ENCODE assay signal across 21 cellular contexts in the genomic region with DNA sequence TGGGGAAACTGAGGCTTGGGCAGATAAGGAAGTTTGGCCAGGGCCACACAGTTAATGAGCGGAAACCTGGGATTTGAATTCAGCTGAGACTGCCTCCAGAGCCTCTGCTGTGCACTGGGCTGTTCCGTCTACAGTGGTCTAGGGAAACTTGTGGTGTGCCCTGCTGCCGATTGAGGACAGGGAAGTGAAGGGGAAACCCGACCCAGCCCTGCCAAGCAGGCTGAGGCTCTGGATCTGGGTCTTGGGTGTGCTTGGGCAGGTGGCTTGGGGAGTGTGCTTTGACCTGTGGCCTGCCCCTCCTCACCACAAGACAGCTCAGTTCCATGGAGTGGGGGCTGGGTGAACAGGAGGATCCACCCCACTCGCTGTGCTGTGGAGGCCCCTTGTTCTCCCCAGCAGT. TPM values are rescaled to one million over a fixed set of nuclear protein-coding genes. Genes with fewer than 3 reads are reported as not detected.
DNase-seq lines count a peak whose midpoint lies in the region; ATAC-seq, FAIRE-seq and TF ChIP-seq lines count a peak whose summit lies in the region.
"Had no signal": no experiment of that assay in that cellular context is flagged by ENCODE, and none has a peak within 500 bp of the region (broad histone marks: within the 10 kb centered on the region; RNA-seq: fewer than 3 reads in every experiment).

No MANE protein-coding gene starts in this region.

- H3K27me3 ChIP-seq in K562 (ENCODE audit: control insufficient read depth in 2 of 2, insufficient read depth in 2 of 2, low read length in 2 of 2), result no peaks in the 10 kb centered on the region
- no peaks in the 10 kb centered on the region for H3K27me3 ChIP-seq in right cardiac atrium (ENCODE audit: control insufficient read depth, insufficient read depth)
- no peaks in the 10 kb centered on the region for H3K27me3 ChIP-seq in gastrocnemius medialis

- H3K4me1 ChIP-seq in K562 (replicated peaks in 1 of 2; ENCODE audit: control insufficient read depth in 2 of 2, insufficient read depth in 2 of 2, low read length in 2 of 2) (peaks cover 0 to 9% of the 10 kb centered on the region in 2 experiments; a peak in 2 of 5 replicates), right cardiac atrium (ENCODE audit: control insufficient read depth, insufficient read depth, low read length) (peaks cover 5% of the 10 kb centered on the region), gastrocnemius medialis (peaks cover 29 to 45% of the 10 kb centered on the region in 2 donors)
- H3K4me1 ChIP-seq: HAP-1 had no signal

- no peak for TF ChIP-seq CTCF in K562 (IDR thresholded peaks at IDR 0.05 in 2 of 3, conservative IDR thresholded peaks at IDR 0.05 in 1 of 3; ENCODE audit: insufficient read depth in 2 of 3, low read depth in 1 of 3, low read length in 3 of 3)
- no peak for TF ChIP-seq CTCF in gastrocnemius medialis (IDR thresholded peaks at IDR 0.05 in 4 of 5, conservative IDR thresholded peaks at IDR 0.05 in 1 of 5)

- H3K36me3 ChIP-seq in K562 (ENCODE audit: control insufficient read depth, insufficient read depth, low read length), result peaks cover 66% of the 10 kb centered on the region; the same call in 2 of the 3 replicates
- peaks cover 0 to 68% of the 10 kb centered on the region in 2 donors for H3K36me3 ChIP-seq in gastrocnemius medialis

- H3K79me2 ChIP-seq in K562 (ENCODE audit: control insufficient read depth, insufficient read depth, low read length), result no peaks in the 10 kb centered on the region

- H3K9ac ChIP-seq in K562 (ENCODE audit: insufficient read depth in 1 of 2, low read depth in 2 of 2, low read length in 2 of 2), result no peak overlapping the region
- H3K9ac ChIP-seq: GM23248 had no signal

- no peak for TF ChIP-seq EP300 in K562 (IDR thresholded peaks at IDR 0.05; ENCODE audit: low read length)

- BruUV-seq in K562 (replicated peaks; lab: Mats Ljungman, UMichigan), result no TSS peak

- H3K4me3 ChIP-seq in K562, result no peak overlapping the region
- no peak overlapping the region for H3K4me3 ChIP-seq in right cardiac atrium (ENCODE audit: low read length)
- no peak overlapping the region for H3K4me3 ChIP-seq in gastrocnemius medialis
- H3K4me3 ChIP-seq: GM23248, HAP-1, PC-9 had no signal

- no peak overlapping the region for H2AFZ ChIP-seq in K562 (ENCODE audit: low read depth, low read length)
- H2AFZ ChIP-seq: GM23248, PC-9 had no signal

- no peak overlapping the region for H3K27ac Mint-ChIP-seq in activated CD8-positive, alpha-beta memory T cell treated with anti-CD3 and anti-CD28 coated beads, Interleukin-2, amount 10 ng/mL, durations not matched to agents 7 days and 5 days

- H3K27ac ChIP-seq in K562 (ENCODE audit: extremely low read depth, low read depth, low read length) (no peak overlapping the region), right cardiac atrium (ENCODE audit: low read length) (peak overlapping the region; percentile 12), gastrocnemius medialis (peak overlapping the region in 3 of 4 donors; percentile 18 to 77 (median 29))
- H3K27ac ChIP-seq: C4-2B, GM23248, PC-9 had no signal

- POLR2A ChIA-PET in K562 (lab: Yijun Ruan, JAX), result interaction anchor here (1.3 kb wide), 1 partner anchor 32 kb away, joined by 4 read pairs; no protein-coding TSS in a partner anchor

- intact Hi-C loops in K562 (cut with micrococcal nuclease), result no loop called here
- intact Hi-C loops in right cardiac atrium (cut with DNase I), result loop anchor here (5.0 to 10.0 kb wide), 4 partner anchors 64 to 214 kb away; a partner anchor contains a TSS
- intact Hi-C loops in gastrocnemius medialis (cut with DNase I; ENCODE audit: low total_unique reads), result loop anchor here (5.0 kb wide), 2 partner anchors 134 to 214 kb away; a partner anchor contains a TSS

- H3K4me1 Mint-ChIP-seq in activated CD8-positive, alpha-beta memory T cell treated with anti-CD3 and anti-CD28 coated beads, Interleukin-2, amount 10 ng/mL, durations not matched to agents 7 days and 5 days, result peaks cover 2% of the 10 kb centered on the region

- DNase-seq in CD1c-positive myeloid dendritic cell (ENCODE audit: extremely low spot score) (peak; percentile 29), K562 (ENCODE audit: extremely low read depth in 1 of 4, low spot score in 3 of 4) (no peak), right cardiac atrium (peak in 1 of 3 donors; percentile 60), gastrocnemius medialis (no peak), dermis blood vessel endothelial cell (no peak), cerebellum (ENCODE audit: low spot score) (no peak)
- no peak for DNase-seq in activated CD8-positive, alpha-beta memory T cell treated with anti-CD3 and anti-CD28 coated beads, Interleukin-2, amount 10 ng/mL, durations not matched to agents 7 days and 5 days
- DNase-seq: DMS 273 treated with DMSO at 0.1 percent for 48 hours, GDM1, GM23248, MM.1S, NCI-H1092, NCI-H1436 treated with DMSO at 0.1 percent for 48 hours, NCI-H2029 treated with DMSO at 0.1 percent for 48 hours, NCI-H2171, NCI-H526, PC-9 had no signal

- H3K4me3 Mint-ChIP-seq in activated CD8-positive, alpha-beta memory T cell treated with anti-CD3 and anti-CD28 coated beads, Interleukin-2, amount 10 ng/mL, durations not matched to agents 7 days and 5 days, result no peak overlapping the region

- CTCF ChIA-PET in K562 (lab: Yijun Ruan, JAX; ENCODE audit: low intra/inter-chr PET ratio), result no interaction called here
- CTCF ChIA-PET in activated CD8-positive, alpha-beta memory T cell treated with anti-CD3 and anti-CD28 coated beads, Interleukin-2, amount 10 ng/mL, durations not matched to agents 7 days and 5 days (lab: Charles Lee), result no interaction called here

- TF ChIP-seq RAD21 in K562 (CRISPR knock-in tag; conservative IDR thresholded peaks at IDR 0.05 in 1 of 2, IDR thresholded peaks at IDR 0.05 in 1 of 2), result no peak

- ATAC-seq in K562 (no peak), right cardiac atrium (peak in 1 of 2 donors; percentile 15), gastrocnemius medialis (no peak)
- ATAC-seq in activated CD8-positive, alpha-beta memory T cell treated with anti-CD3 and anti-CD28 coated beads, Interleukin-2, amount 10 ng/mL, durations not matched to agents 7 days and 5 days, result no peak

- H3K36me3 Mint-ChIP-seq in activated CD8-positive, alpha-beta memory T cell treated with anti-CD3 and anti-CD28 coated beads, Interleukin-2, amount 10 ng/mL, durations not matched to agents 7 days and 5 days, result peaks cover 37% of the 10 kb centered on the region

- TF ChIP-seq POLR2A in K562 (conservative IDR thresholded peaks at IDR 0.05), result no peak
- no peak for TF ChIP-seq POLR2A in gastrocnemius medialis (IDR thresholded peaks at IDR 0.05)

- no peak for FAIRE-seq in K562 (lab: Jason Lieb, UNC)

- no peaks in the 10 kb centered on the region for H3K9me1 ChIP-seq in K562 (ENCODE audit: control insufficient read depth, insufficient read depth, low read length)

- WGBS in K562 (ENCODE audit: insufficient coverage, low coverage, missing lambda C conversion rate), result 91% methylated on average over 4 of the region's 5 CpGs
- 86% methylated on average over 5 of the region's 5 CpGs for WGBS in right cardiac atrium

- H3K9me3 ChIP-seq in K562 (replicated peaks; ENCODE audit: control insufficient read depth, insufficient read depth, low read depth, low read length), result no peaks in the 10 kb centered on the region
- no peaks in the 10 kb centered on the region for H3K9me3 ChIP-seq in right cardiac atrium (ENCODE audit: control insufficient read depth, low read length)
- H3K9me3 ChIP-seq in gastrocnemius medialis, result no peaks in the 10 kb centered on the region
- H3K9me3 ChIP-seq: HAP-1 had no signal

- no peaks in the 10 kb centered on the region for H3K9me3 Mint-ChIP-seq in activated CD8-positive, alpha-beta memory T cell treated with anti-CD3 and anti-CD28 coated beads, Interleukin-2, amount 10 ng/mL, durations not matched to agents 7 days and 5 days (ENCODE audit: low read depth)

- H3K4me2 ChIP-seq in K562 (ENCODE audit: insufficient read depth, low read length), result no peak overlapping the region
- H3K4me2 ChIP-seq: PC-9 had no signal

- H4K20me1 ChIP-seq in K562 (replicated peaks; ENCODE audit: control insufficient read depth, insufficient read depth, low read length), result no peaks in the 10 kb centered on the region

- H3K27me3 Mint-ChIP-seq in activated CD8-positive, alpha-beta memory T cell treated with anti-CD3 and anti-CD28 coated beads, Interleukin-2, amount 10 ng/mL, durations not matched to agents 7 days and 5 days, result no peaks in the 10 kb centered on the region

- in situ Hi-C loops in K562 (cut with MboI), result no loop called here
- in situ Hi-C loops in gastrocnemius medialis (cut with MboI; ENCODE audit: low sequenced_read_pairs in 4 of 4), result no loop called here

RNA-seq across cellular contexts. Expression of a gene that starts 17.6 kb away (rescaled TPM):
- total RNA-seq in K562 (2011; cell fraction: chromatin; rRNA removed; ENCODE audit: low replicate concordance), result 205 and 431 TPM in 2 replicates
- total RNA-seq in K562 (2011; cell fraction: nucleolus; rRNA removed), result 200 and 220 TPM in 2 replicates
- total RNA-seq in K562 (2011; cell fraction: nucleoplasm; rRNA removed), result 158 and 172 TPM in 2 replicates
- 27.9 and 35.9 TPM in 2 replicates for total RNA-seq in K562 (2014; rRNA removed)
- 13.9 and 16.1 TPM in 2 replicates for total RNA-seq in K562 (2014; rRNA removed; fragmentation: Illumina TruSeq; extraction: Trizol)
- total RNA-seq in K562 (2015; rRNA removed; fragmentation: Illumina TruSeq; extraction: Trizol), result 20.7 and 22.2 TPM in 2 replicates
- 36.9 and 43.5 TPM in 2 replicates for total RNA-seq in K562 (2021)
- 34.6 and 52.5 TPM in 2 replicates for polyA plus RNA-seq in K562 (2011; rRNA removed)
- 31.2 and 33.2 TPM in 2 replicates for polyA plus RNA-seq in K562 (2011; cell fraction: cytosol; rRNA removed)
- polyA plus RNA-seq in K562 (2011; cell fraction: nucleus; rRNA removed), result 303 and 415 TPM in 2 replicates
- 28.8 and 58.0 TPM in 2 replicates for polyA plus RNA-seq in K562 (2012)
- polyA plus RNA-seq in K562 (2014; fragmentation: Illumina TruSeq; extraction: Trizol), result 23.4 and 28.3 TPM in 2 replicates
- polyA plus RNA-seq in K562 (2014; fragmentation: Nextera tagmentation; extraction: Ambion mirVana), result under 1 TPM; 0.44 to 0.80 TPM
- 37.5 and 42.4 TPM in 2 replicates for polyA plus RNA-seq in K562 (2014; rRNA removed)
- 35.4 and 47.8 TPM in 2 replicates for polyA minus RNA-seq in K562 (2011; rRNA and poly(A)+ RNA removed)
- 23.4 and 31.6 TPM in 2 replicates for polyA minus RNA-seq in K562 (2011; cell fraction: cytosol; rRNA and poly(A)+ RNA removed)
- 68.9 and 75.8 TPM in 2 replicates for polyA minus RNA-seq in K562 (2011; cell fraction: nucleus; rRNA and poly(A)+ RNA removed)
- 10 to 100 TPM; 48.6 to 59.2 (median 53.0) TPM for total RNA-seq in right cardiac atrium
- 31.2 TPM for polyA plus RNA-seq in right cardiac atrium
- 10 to 100 TPM; 19.2 to 38.3 (median 25.0) TPM for total RNA-seq in gastrocnemius medialis
- 72.8 and 106 TPM in 2 replicates for total RNA-seq in dermis blood vessel endothelial cell
- 10 to 100 TPM; 72.9 to 84.1 TPM for total RNA-seq in activated CD8-positive, alpha-beta memory T cell treated with anti-CD3 and anti-CD28 coated beads, Interleukin-2, amount 10 ng/mL, durations not matched to agents 7 days and 5 days
- total RNA-seq in cerebellum, result 93.2 TPM

RNA-seq across cellular contexts. Expression of a gene that starts 19.2 kb away (rescaled TPM):
- 0.65 TPM in 1 of 2 replicates, not detected in the other for total RNA-seq in K562 (2011; cell fraction: chromatin; rRNA removed; ENCODE audit: low replicate concordance)
- 1.0 and 1.3 TPM in 2 replicates for total RNA-seq in K562 (2011; cell fraction: nucleolus; rRNA removed)
- 2.7 TPM in 1 of 2 replicates, not detected in the other for total RNA-seq in K562 (2011; cell fraction: nucleoplasm; rRNA removed)
- total RNA-seq in K562 (2014; rRNA removed) (0.53 TPM in 1 of 2 replicates, not detected in the other), K562 (2014; rRNA removed; fragmentation: Illumina TruSeq; extraction: Trizol) (not detected in 2 replicates), K562 (2015; rRNA removed; fragmentation: Illumina TruSeq; extraction: Trizol) (not detected in 2 replicates), K562 (2021) (0.47 TPM in 1 of 2 replicates, not detected in the other), right cardiac atrium (1,000 to 10,000 TPM; 2,349 to 3,477 (median 2,851) TPM), gastrocnemius medialis (over 10,000 TPM in 1 of 4 donors, 1,000 to 10,000 TPM in 3; 5,017 to 11,453 (median 7,253) TPM), dermis blood vessel endothelial cell (not detected in 2 replicates), cerebellum (0.64 TPM)
- polyA plus RNA-seq in K562 (2011; rRNA removed) (0.42 and 1.1 TPM in 2 replicates), K562 (2014; fragmentation: Illumina TruSeq; extraction: Trizol) (0.85 TPM in 1 of 2 replicates, not detected in the other), K562 (2014; fragmentation: Nextera tagmentation; extraction: Ambion mirVana) (under 1 TPM; 0.08 to 0.27 TPM), K562 (2014; rRNA removed) (0.78 TPM in 1 of 2 replicates, not detected in the other), right cardiac atrium (6,305 TPM)
- polyA plus RNA-seq in K562 (2011; cell fraction: cytosol; rRNA removed), result 0.60 and 1.6 TPM in 2 replicates
- polyA plus RNA-seq in K562 (2011; cell fraction: nucleus; rRNA removed), result 3.3 and 6.2 TPM in 2 replicates
- 0.12 and 0.65 TPM in 2 replicates for polyA plus RNA-seq in K562 (2012)
- 0.42 and 1.4 TPM in 2 replicates for polyA minus RNA-seq in K562 (2011; rRNA and poly(A)+ RNA removed)
- polyA minus RNA-seq in K562 (2011; cell fraction: cytosol; rRNA and poly(A)+ RNA removed), result not detected in 2 replicates
- 0.44 TPM in 1 of 2 replicates, not detected in the other for polyA minus RNA-seq in K562 (2011; cell fraction: nucleus; rRNA and poly(A)+ RNA removed)
- 1 to 10 TPM; 1.4 to 2.6 TPM for total RNA-seq in activated CD8-positive, alpha-beta memory T cell treated with anti-CD3 and anti-CD28 coated beads, Interleukin-2, amount 10 ng/mL, durations not matched to agents 7 days and 5 days
- total RNA-seq: GM23248 had no signal
- polyA plus RNA-seq: GM23248 had no signal

RNA-seq across cellular contexts. Expression of a gene that starts 22.1 kb away (rescaled TPM):
- total RNA-seq in K562 (2011; cell fraction: chromatin; rRNA removed; ENCODE audit: low replicate concordance), result 6.3 and 21.2 TPM in 2 replicates
- total RNA-seq in K562 (2011; cell fraction: nucleolus; rRNA removed), result 16.3 and 17.0 TPM in 2 replicates
- 8.3 and 8.5 TPM in 2 replicates for total RNA-seq in K562 (2011; cell fraction: nucleoplasm; rRNA removed)
- 1.6 and 3.4 TPM in 2 replicates for total RNA-seq in K562 (2014; rRNA removed)
- 1.1 TPM in 2 replicates for total RNA-seq in K562 (2014; rRNA removed; fragmentation: Illumina TruSeq; extraction: Trizol)
- total RNA-seq in K562 (2015; rRNA removed; fragmentation: Illumina TruSeq; extraction: Trizol), result 0.75 and 1.2 TPM in 2 replicates
- 3.9 and 4.7 TPM in 2 replicates for total RNA-seq in K562 (2021)
- polyA plus RNA-seq in K562 (2011; rRNA removed), result 1.8 and 4.4 TPM in 2 replicates
- polyA plus RNA-seq in K562 (2011; cell fraction: cytosol; rRNA removed), result 2.6 and 3.1 TPM in 2 replicates
- polyA plus RNA-seq in K562 (2011; cell fraction: nucleus; rRNA removed), result 34.1 and 41.9 TPM in 2 replicates
- 1.6 and 2.7 TPM in 2 replicates for polyA plus RNA-seq in K562 (2012)
- 0.86 and 1.6 TPM in 2 replicates for polyA plus RNA-seq in K562 (2014; fragmentation: Illumina TruSeq; extraction: Trizol)
- polyA plus RNA-seq in K562 (2014; fragmentation: Nextera tagmentation; extraction: Ambion mirVana), result under 1 TPM; 0.20 TPM
- 1.8 and 3.4 TPM in 2 replicates for polyA plus RNA-seq in K562 (2014; rRNA removed)
- 1.6 and 2.3 TPM in 2 replicates for polyA minus RNA-seq in K562 (2011; rRNA and poly(A)+ RNA removed)
- polyA minus RNA-seq in K562 (2011; cell fraction: cytosol; rRNA and poly(A)+ RNA removed), result 1.9 and 3.1 TPM in 2 replicates
- 8.5 and 12.6 TPM in 2 replicates for polyA minus RNA-seq in K562 (2011; cell fraction: nucleus; rRNA and poly(A)+ RNA removed)
- total RNA-seq in right cardiac atrium, result 100 to 1,000 TPM in 2 of 4 donors, 10 to 100 TPM in 2; 91.9 to 159 (median 101) TPM
- polyA plus RNA-seq in right cardiac atrium, result 69.5 TPM
- total RNA-seq in gastrocnemius medialis, result 10 to 100 TPM; 10.3 to 27.2 (median 23.3) TPM
- 462 and 464 TPM in 2 replicates for total RNA-seq in dermis blood vessel endothelial cell
- not detected for total RNA-seq in activated CD8-positive, alpha-beta memory T cell treated with anti-CD3 and anti-CD28 coated beads, Interleukin-2, amount 10 ng/mL, durations not matched to agents 7 days and 5 days
- total RNA-seq in cerebellum, result 19.8 TPM
- total RNA-seq: GM23248, SK-MEL-5 had no signal
- polyA plus RNA-seq: GM23248 had no signal

RNA-seq across cellular contexts. Expression of a gene that starts 28.1 kb away (rescaled TPM):
- total RNA-seq in K562 (2011; cell fraction: chromatin; rRNA removed; ENCODE audit: low replicate concordance), result 0.16 TPM in 1 of 2 replicates, not detected in the other
- 0.13 and 0.33 TPM in 2 replicates for total RNA-seq in K562 (2011; cell fraction: nucleolus; rRNA removed)
- total RNA-seq in K562 (2011; cell fraction: nucleoplasm; rRNA removed), result 0.29 TPM in 1 of 2 replicates, not detected in the other
- total RNA-seq in K562 (2014; rRNA removed) (0.04 and 0.05 TPM in 2 replicates), K562 (2014; rRNA removed; fragmentation: Illumina TruSeq; extraction: Trizol) (not detected in 2 replicates), K562 (2015; rRNA removed; fragmentation: Illumina TruSeq; extraction: Trizol) (0.04 and 0.11 TPM in 2 replicates), K562 (2021) (0.07 TPM in 1 of 2 replicates, not detected in the other), right cardiac atrium (10 to 100 TPM in 1 of 4 donors, 1 to 10 TPM in 3; 4.7 to 13.1 (median 8.3) TPM), gastrocnemius medialis (10 to 100 TPM in 3 of 4 donors, 1 to 10 TPM in 1; 3.8 to 20.3 (median 13.1) TPM), dermis blood vessel endothelial cell (30.5 and 30.9 TPM in 2 replicates), cerebellum (3.3 TPM)
- polyA plus RNA-seq in K562 (2011; rRNA removed) (0.11 TPM in 1 of 2 replicates, not detected in the other), K562 (2014; fragmentation: Illumina TruSeq; extraction: Trizol) (0.04 TPM in 1 of 2 replicates, not detected in the other), K562 (2014; fragmentation: Nextera tagmentation; extraction: Ambion mirVana) (not detected), K562 (2014; rRNA removed) (not detected in 2 replicates), right cardiac atrium (11.2 TPM)
- polyA plus RNA-seq in K562 (2011; cell fraction: cytosol; rRNA removed), result 0.06 TPM in 1 of 2 replicates, not detected in the other
- 0.10 and 0.23 TPM in 2 replicates for polyA plus RNA-seq in K562 (2011; cell fraction: nucleus; rRNA removed)
- polyA plus RNA-seq in K562 (2012), result 0.03 and 0.04 TPM in 2 replicates
- not detected in 2 replicates for polyA minus RNA-seq in K562 (2011; rRNA and poly(A)+ RNA removed)
- polyA minus RNA-seq in K562 (2011; cell fraction: cytosol; rRNA and poly(A)+ RNA removed), result not detected in 2 replicates
- polyA minus RNA-seq in K562 (2011; cell fraction: nucleus; rRNA and poly(A)+ RNA removed), result 0.13 and 0.22 TPM in 2 replicates
- under 1 TPM; 0.28 to 0.38 TPM for total RNA-seq in activated CD8-positive, alpha-beta memory T cell treated with anti-CD3 and anti-CD28 coated beads, Interleukin-2, amount 10 ng/mL, durations not matched to agents 7 days and 5 days
- total RNA-seq: GM23248, LHCN-M2 had no signal

Comparison
In these comparisons a context has a peak if more than half of its experiments do, and no peak if none do; other contexts are left out.
1. RNA of a gene that starts 19.2 kb away (total RNA-seq): 5,017 to 11,453 TPM in gastrocnemius medialis and 2,349 to 3,477 TPM in right cardiac atrium; 1.4 to 2.6 TPM in activated CD8-positive, alpha-beta memory T cell treated with anti-CD3 and anti-CD28 coated beads, Interleukin-2, amount 10 ng/mL, durations not matched to agents 7 days and 5 days, 0.64 TPM in cerebellum (single experiment), 0.47 to 2.7 TPM in K562 and not detected in dermis blood vessel endothelial cell; every median in the first group is over 100 times any median in the second.